ENCODE assay signal across 14 cellular contexts in the genomic region with DNA sequence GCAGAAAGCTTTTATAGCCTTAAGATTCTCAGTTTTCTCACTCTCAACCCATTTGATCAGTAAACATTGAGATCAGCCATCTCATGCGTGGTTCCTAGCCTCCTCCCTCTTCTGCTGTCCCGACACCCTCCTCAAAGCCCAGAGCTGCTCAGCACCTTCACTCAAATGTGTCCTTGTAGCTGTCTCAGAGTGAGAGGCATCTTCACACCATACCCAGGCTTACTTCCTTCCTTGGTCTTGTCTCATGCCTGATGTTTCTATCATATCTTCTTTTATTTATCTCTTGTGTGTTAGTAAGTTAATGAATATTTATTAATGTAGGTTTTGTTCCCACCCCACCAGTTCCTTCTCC.
A peak's percentile ranks its signal among the peaks of the same experiment; 100 is the strongest.
DNase-seq lines count a peak whose midpoint lies in the region; ATAC-seq and TF ChIP-seq lines count a peak whose summit lies in the region.
"Had no signal": no experiment of that assay in that cellular context is flagged by ENCODE, and none has a peak within 500 bp of the region (broad histone marks: within the 10 kb centered on the region; RNA-seq: fewer than 3 reads in every experiment).

No MANE protein-coding gene starts in this region.

- H3K4me3 ChIP-seq in colonic mucosa (no peak overlapping the region), H7 (ENCODE audit: insufficient read depth, low read depth, low read length) (no peak overlapping the region)

- H3K9me3 ChIP-seq in colonic mucosa, result no peaks in the 10 kb centered on the region

- no peaks in the 10 kb centered on the region for H3K27me3 ChIP-seq in colonic mucosa
- no peaks in the 10 kb centered on the region for H3K27me3 ChIP-seq in H7 (ENCODE audit: control insufficient read depth, insufficient read depth, low read length)

- ATAC-seq in GM18498 (IDR thresholded peaks at IDR 0.05; ENCODE audit: unreplicated experiment) (peak; percentile 41), GM21390 (IDR thresholded peaks at IDR 0.05; ENCODE audit: unreplicated experiment) (peak; percentile 38), HG03064 (IDR thresholded peaks at IDR 0.05; ENCODE audit: low read depth, unreplicated experiment) (peak; percentile 43)
- ATAC-seq: HCT116 had no signal

- no peak overlapping the region for H3K9ac ChIP-seq in colonic mucosa (ENCODE audit: low read depth in 2 of 2, low read length in 2 of 2)

- intact Hi-C loops in colonic mucosa (cut with DNase I), result no loop called here

- no peak overlapping the region for H3K27ac ChIP-seq in colonic mucosa

- peak; percentile 44; the same call in 1 of the 2 replicates for TF ChIP-seq POLR2A in Raji (IDR thresholded peaks at IDR 0.05; ENCODE audit: insufficient read depth, low read depth, low read length)

- no peak for TF ChIP-seq CTCF in colonic mucosa (IDR thresholded peaks at IDR 0.05)

- DNase-seq in colonic mucosa, result no peak
- no peak for DNase-seq in NCI-H2029 treated with DMSO at 0.1 percent for 48 hours (lab: John Stamatoyannopoulos, UW)
- DNase-seq in NCI-H524 (lab: John Stamatoyannopoulos, UW), result no peak
- no peak for DNase-seq in H7
- DNase-seq: activated CD4-positive, CD25-positive, alpha-beta regulatory T cell; DMS79; hypothalamus; NCI-H748 treated with DMSO at 0.1 percent for 48 hours; stimulated activated CD4-positive, alpha-beta T cell treated with anti-CD3 and anti-CD28 coated beads, Interleukin-12 subunit alpha, Interleukin-12 subunit beta, amount 100 ng/mL, for 4 hours had no signal

- no peaks in the 10 kb centered on the region for H3K36me3 ChIP-seq in colonic mucosa
- no peaks in the 10 kb centered on the region for H3K36me3 ChIP-seq in H7 (replicated peaks; ENCODE audit: control insufficient read depth, insufficient read depth, low read length)

- H3K4me1 ChIP-seq in colonic mucosa, result no peaks in the 10 kb centered on the region
